21 cellular contexts compared by ENCODE assay signal in genomic region chr3:153680526-153680925, GRCh38.
"Had no signal": no experiment of that assay in that cellular context is flagged by ENCODE, and none has a peak within 500 bp of the region (broad histone marks: within the 10 kb centered on the region; RNA-seq: fewer than 3 reads in every experiment).

No MANE protein-coding gene starts in this region.

- H3K4me3 ChIP-seq: esophagus squamous epithelium, heart right ventricle, neural progenitor cell, prostate gland, right atrium auricular region, stomach, vagina had no signal

- H3K27ac ChIP-seq: esophagus squamous epithelium, heart right ventricle, neural progenitor cell, prostate gland, right atrium auricular region, stomach, vagina, WERI-Rb-1 had no signal

- H3K36me3 Mint-ChIP-seq: memory B cell, neural progenitor cell had no signal

- DNase-seq: activated CD4-positive, alpha-beta T cell treated with anti-CD3 and anti-CD28 coated beads, Interleukin-2, amount 10 ng/mL, durations not matched to agents 7 days and 5 days; activated effector memory CD4-positive, alpha-beta T cell treated with anti-CD3 and anti-CD28 coated beads, Interleukin-2, amount 50 U/mL, for 16 hours; activated T-cell treated with anti-CD3 and anti-CD28 coated beads for 4 hours; amniotic stem cell; dermis blood vessel endothelial cell; effector memory CD4-positive, alpha-beta T cell; esophagus squamous epithelium; heart right ventricle; left ventricle myocardium superior; stimulated activated CD4-positive, alpha-beta T cell treated with anti-CD3 and anti-CD28 coated beads, Interleukin-12 subunit alpha, Interleukin-12 subunit beta, amount 100 ng/mL, for 4 hours; stimulated activated CD4-positive, alpha-beta T cell treated with anti-CD3 and anti-CD28 coated beads, Interleukin-2, amount 100 ng/mL, for 24 hours; stomach; trophoblast cell; WERI-Rb-1 had no signal

- H3K4me1 Mint-ChIP-seq: memory B cell, neural progenitor cell had no signal

- H3K4me2 ChIP-seq: neural progenitor cell had no signal

- H3K9me3 ChIP-seq: esophagus squamous epithelium, heart right ventricle, prostate gland, right atrium auricular region, stomach, vagina had no signal

- H3K27me3 ChIP-seq: esophagus squamous epithelium, heart right ventricle, neural progenitor cell, right atrium auricular region, stomach, vagina had no signal

- H3K9me3 Mint-ChIP-seq: memory B cell, neural progenitor cell had no signal

- H3K27me3 Mint-ChIP-seq: activated CD4-positive, alpha-beta T cell treated with anti-CD3 and anti-CD28 coated beads, Interleukin-2, amount 10 ng/mL, durations not matched to agents 7 days and 5 days; activated naive CD4-positive, alpha-beta T cell treated with anti-CD3 and anti-CD28 coated beads, Interleukin-2, amount 50 U/mL, for 24 hours; memory B cell had no signal

- H3K27ac Mint-ChIP-seq: activated CD4-positive, alpha-beta T cell treated with anti-CD3 and anti-CD28 coated beads, Interleukin-2, amount 10 ng/mL, durations not matched to agents 7 days and 5 days; activated naive CD4-positive, alpha-beta T cell treated with anti-CD3 and anti-CD28 coated beads, Interleukin-2, amount 50 U/mL, for 24 hours; memory B cell; neural progenitor cell had no signal

- ATAC-seq: left ventricle myocardium superior, SK-N-SH treated with all-trans-retinoic acid at 6 μM for 48 hours had no signal

- H3K4me1 ChIP-seq: esophagus squamous epithelium, neural progenitor cell, prostate gland, right atrium auricular region, stomach, vagina had no signal

- H3K36me3 ChIP-seq: esophagus squamous epithelium, heart right ventricle, neural progenitor cell, prostate gland, right atrium auricular region, stomach, vagina, WERI-Rb-1 had no signal

- H3K4me3 Mint-ChIP-seq: activated CD4-positive, alpha-beta T cell treated with anti-CD3 and anti-CD28 coated beads, Interleukin-2, amount 10 ng/mL, durations not matched to agents 7 days and 5 days; activated naive CD4-positive, alpha-beta T cell treated with anti-CD3 and anti-CD28 coated beads, Interleukin-2, amount 50 U/mL, for 24 hours; memory B cell; neural progenitor cell had no signal
